17 cellular contexts compared by ENCODE assay signal in the genomic region with DNA sequence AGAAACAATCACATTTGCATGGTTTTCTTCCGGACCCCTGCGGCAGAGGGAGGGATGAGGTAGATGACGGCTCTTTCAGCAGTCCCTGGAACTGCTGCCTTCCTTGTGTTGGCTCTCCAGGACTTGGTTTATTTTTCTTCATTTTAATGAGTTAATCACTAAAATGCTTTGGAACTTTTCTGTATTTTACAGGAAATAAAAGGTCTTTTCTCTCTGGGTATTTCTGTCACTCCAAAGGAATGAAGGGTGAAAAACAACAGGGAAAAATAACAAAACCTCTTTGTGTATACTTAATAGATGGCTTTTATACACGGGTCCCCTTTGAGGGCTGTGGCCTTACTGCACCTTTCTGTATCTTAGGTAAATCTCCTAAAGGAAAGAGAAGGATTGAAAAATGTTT.
DNase-seq lines count a peak whose midpoint lies in the region; ATAC-seq and TF ChIP-seq lines count a peak whose summit lies in the region.
"Had no signal": no experiment of that assay in that cellular context is flagged by ENCODE, and none has a peak within 500 bp of the region (broad histone marks: within the 10 kb centered on the region; RNA-seq: fewer than 3 reads in every experiment).

No MANE protein-coding gene starts in this region.

- H3K79me2 ChIP-seq in smooth muscle cell (ENCODE audit: low read depth): no peaks in the 10 kb centered on the region

- H3F3A ChIP-seq in smooth muscle cell (ENCODE audit: low read depth): no peaks in the 10 kb centered on the region

- TF ChIP-seq CTCF in brain (conservative IDR thresholded peaks at IDR 0.05): no peak
- TF ChIP-seq CTCF in thoracic aorta (IDR thresholded peaks at IDR 0.05): no peak
- no peak for TF ChIP-seq CTCF in smooth muscle cell (IDR thresholded peaks at IDR 0.05; ENCODE audit: borderline replicate concordance, insufficient read depth, poor library complexity, severe bottlenecking)

- peaks cover 56% of the 10 kb centered on the region for H3K36me3 Mint-ChIP-seq in brain
- H3K36me3 Mint-ChIP-seq: CD8-positive, alpha-beta memory T cell; IgD-negative memory B cell had no signal

- peak overlapping the region in 4 of 5 experiments; percentile 26 to 95 (median 66) for H3K27ac Mint-ChIP-seq in brain
- H3K27ac Mint-ChIP-seq: CD8-positive, alpha-beta memory T cell; IgD-negative memory B cell had no signal

- H3K27me3 Mint-ChIP-seq in brain: no peaks in the 10 kb centered on the region

- H2AFZ ChIP-seq in smooth muscle cell (ENCODE audit: low read depth): no peak overlapping the region

- no peak overlapping the region for H3K9ac ChIP-seq in smooth muscle cell (ENCODE audit: low read depth)

- H3K27me3 ChIP-seq in layer of hippocampus (ENCODE audit: control insufficient read depth, insufficient read depth, low read length): no peaks in the 10 kb centered on the region
- no peaks in the 10 kb centered on the region for H3K27me3 ChIP-seq in thoracic aorta (replicated peaks; ENCODE audit: insufficient read depth)
- no peaks in the 10 kb centered on the region for H3K27me3 ChIP-seq in smooth muscle cell (ENCODE audit: low read depth)
- H3K27me3 ChIP-seq: SJSA1 had no signal

- 75% methylated on average over 4 of the region's 4 CpGs for WGBS in smooth muscle cell (ENCODE audit: low lambda C conversion rate)

- H3K9me3 Mint-ChIP-seq in brain: no peaks in the 10 kb centered on the region
- H3K9me3 Mint-ChIP-seq: CD8-positive, alpha-beta memory T cell; IgD-negative memory B cell had no signal

- DNase-seq in COLO829 (ENCODE audit: low spot score) (peak; percentile 90), thoracic aorta (ENCODE audit: low spot score) (no peak), mucosa of gallbladder (ENCODE audit: low spot score) (no peak), smooth muscle cell (lab: John Stamatoyannopoulos, UW; ENCODE audit: unreplicated experiment) (no peak)
- no peak for DNase-seq in stimulated activated CD4-positive, alpha-beta T cell treated with anti-CD3 and anti-CD28 coated beads, Interleukin-15, amount 100 ng/mL, for 24 hours
- DNase-seq: AML-193; C1 segment of cervical spinal cord; CD8-positive, alpha-beta memory T cell; NCI-H1105 treated with DMSO at 0.1 percent for 48 hours; NCI-H2081; NCI-H2171 treated with DMSO at 0.1 percent for 48 hours; NCI-H524 treated with DMSO at 0.1 percent for 48 hours had no signal

- H3K4me1 Mint-ChIP-seq in brain: peaks cover 27% of the 10 kb centered on the region
- H3K4me1 Mint-ChIP-seq: CD8-positive, alpha-beta memory T cell; IgD-negative memory B cell had no signal

- peak overlapping the region in 1 of 5 experiments; percentile 64 for H3K4me3 Mint-ChIP-seq in brain
- H3K4me3 Mint-ChIP-seq: CD8-positive, alpha-beta memory T cell; IgD-negative memory B cell had no signal

- peak overlapping the region; percentile 15 for H3K27ac ChIP-seq in layer of hippocampus (ENCODE audit: low read depth, low read length)
- H3K27ac ChIP-seq in thoracic aorta: peak overlapping the region; percentile 26 to 70
- H3K27ac ChIP-seq in smooth muscle cell (ENCODE audit: low read depth): no peak overlapping the region
- H3K27ac ChIP-seq: SJSA1 had no signal

- H3K4me1 ChIP-seq in thoracic aorta (ENCODE audit: control insufficient read depth in 1 of 2, low read depth in 2 of 2) (peaks cover 22 to 36% of the 10 kb centered on the region in 2 donors), smooth muscle cell (ENCODE audit: low read depth) (no peaks in the 10 kb centered on the region)

- no peak overlapping the region for H3K4me2 ChIP-seq in smooth muscle cell

- H4K20me1 ChIP-seq in smooth muscle cell (ENCODE audit: low read depth): no peaks in the 10 kb centered on the region

- peak overlapping the region; percentile 21 for H3K4me3 ChIP-seq in thoracic aorta
- no peak overlapping the region for H3K4me3 ChIP-seq in smooth muscle cell
- H3K4me3 ChIP-seq: SJSA1 had no signal

- H3K9me3 ChIP-seq in thoracic aorta: no peaks in the 10 kb centered on the region
- no peaks in the 10 kb centered on the region for H3K9me3 ChIP-seq in smooth muscle cell (replicated peaks; ENCODE audit: low read depth)
- H3K9me3 ChIP-seq: SJSA1 had no signal

- ATAC-seq in thoracic aorta (ENCODE audit: insufficient number of reproducible peaks, low FRiP score, low read depth): no peak
- ATAC-seq: Right ventricle myocardium inferior had no signal

- no peaks in the 10 kb centered on the region for H3K36me3 ChIP-seq in thoracic aorta
- H3K36me3 ChIP-seq in smooth muscle cell (ENCODE audit: low read depth): peaks cover 4% of the 10 kb centered on the region
